8 cellular contexts compared by ENCODE assay signal in the genomic region with DNA sequence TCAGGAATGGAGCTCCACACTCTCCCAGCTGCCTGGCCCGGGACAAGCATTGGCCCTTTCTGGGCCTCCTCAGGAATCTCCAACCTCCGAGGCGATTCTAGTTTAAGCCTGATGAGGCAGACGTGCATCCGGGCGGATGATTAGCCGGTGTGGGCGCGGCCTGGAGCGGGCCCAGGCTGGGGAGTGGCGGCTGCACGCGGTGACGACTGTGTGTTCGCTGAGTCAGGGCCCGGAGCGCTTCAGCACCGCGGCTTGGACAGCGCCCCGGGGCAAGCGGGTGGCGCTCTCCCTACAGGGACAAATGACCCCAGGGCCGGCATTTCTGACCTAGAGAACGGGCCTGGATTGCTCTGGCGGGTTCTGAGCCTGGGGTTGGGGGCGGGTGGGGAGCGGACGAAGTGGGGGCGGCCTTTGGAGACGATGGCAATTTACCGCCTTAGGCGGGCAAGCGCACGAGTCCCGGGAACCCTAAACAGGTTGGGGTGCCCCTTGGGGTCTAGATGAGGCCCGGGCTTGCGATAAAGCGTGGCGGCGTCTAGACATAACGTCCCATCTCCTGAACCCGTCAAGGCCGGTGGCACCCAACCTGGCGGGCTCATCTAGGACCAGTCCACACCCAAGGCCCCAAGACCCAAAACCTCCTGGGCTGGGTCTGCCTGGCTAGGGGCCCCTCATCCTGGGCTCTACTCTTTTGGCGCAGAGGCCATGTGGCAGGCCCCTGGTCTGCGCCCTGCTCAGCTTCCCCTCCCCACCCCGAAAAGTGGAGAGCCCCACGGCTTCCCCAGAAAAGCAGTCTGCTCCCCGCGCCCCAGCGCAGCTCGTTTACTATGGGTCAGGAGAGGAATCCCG. TPM values are rescaled to one million over a fixed set of nuclear protein-coding genes. Genes with fewer than 3 reads are reported as not detected.
DNase-seq lines count a peak whose midpoint lies in the region; ATAC-seq, FAIRE-seq and TF ChIP-seq lines count a peak whose summit lies in the region.

No MANE protein-coding gene starts in this region.

- POLR2A ChIA-PET in endothelial cell of umbilical vein (lab: Charles Lee): no interaction called here

- no peak for TF ChIP-seq EP300 in upper lobe of left lung (IDR thresholded peaks at IDR 0.05)

- no peak overlapping the region for H3K27ac ChIP-seq in VCaP
- no peak overlapping the region for H3K27ac ChIP-seq in endothelial cell of umbilical vein (ENCODE audit: insufficient read depth, low read depth, low read length)
- no peak overlapping the region for H3K27ac ChIP-seq in upper lobe of left lung

- ATAC-seq in naive B cell (ENCODE audit: low read depth in 2 of 2) (peak; percentile 71 to 75), upper lobe of left lung (ENCODE audit: low FRiP score in 2 of 2) (peak; percentile 66 to 81), HG02678 (IDR thresholded peaks at IDR 0.05; ENCODE audit: unreplicated experiment) (no peak)

- TF ChIP-seq CTCF in VCaP (conservative IDR thresholded peaks at IDR 0.05) (0 out of 2 replicates have a peak, but pooled peaks have one; percentile 14), endothelial cell of umbilical vein (IDR thresholded peaks at IDR 0.05; ENCODE audit: extremely low read depth in 1 of 2, insufficient read depth in 1 of 2, low read depth in 1 of 2, low read length in 2 of 2) (no peak), upper lobe of left lung (IDR thresholded peaks at IDR 0.05) (no peak), osteocyte (IDR thresholded peaks at IDR 0.05) (no peak)

- no peaks in the 10 kb centered on the region for H3K9me1 ChIP-seq in endothelial cell of umbilical vein (replicated peaks; ENCODE audit: control insufficient read depth, extremely low read depth, insufficient read depth, low read length)

- H3K4me3 Mint-ChIP-seq in naive B cell (no peak overlapping the region), osteocyte (ENCODE audit: unreplicated experiment) (no peak overlapping the region)

- BruUV-seq in endothelial cell of umbilical vein (replicated peaks; lab: Mats Ljungman, UMichigan): no TSS peak

- H3K27ac Mint-ChIP-seq in naive B cell (no peak overlapping the region), osteocyte (ENCODE audit: unreplicated experiment) (no peak overlapping the region)

- no peak overlapping the region for H3K4me2 ChIP-seq in endothelial cell of umbilical vein (ENCODE audit: insufficient read depth, low read length)

- H3K36me3 ChIP-seq in endothelial cell of umbilical vein (ENCODE audit: control insufficient read depth in 2 of 2, extremely low read depth in 1 of 2, insufficient read depth in 2 of 2, low read length in 2 of 2) (no peaks in the 10 kb centered on the region), upper lobe of left lung (no peaks in the 10 kb centered on the region)

- no peak for FAIRE-seq in endothelial cell of umbilical vein (lab: Jason Lieb, UNC)

- H4K20me1 ChIP-seq in endothelial cell of umbilical vein (replicated peaks; ENCODE audit: control insufficient read depth, extremely low read depth, insufficient read depth, low read length): no peaks in the 10 kb centered on the region

- H3K9me3 ChIP-seq in endothelial cell of umbilical vein (replicated peaks; ENCODE audit: control insufficient read depth, insufficient read depth, low read length) (no peaks in the 10 kb centered on the region), upper lobe of left lung (no peaks in the 10 kb centered on the region)

- TF ChIP-seq POLR2A in endothelial cell of umbilical vein (IDR thresholded peaks at IDR 0.05; ENCODE audit: low read depth, low read length) (no peak), upper lobe of left lung (IDR thresholded peaks at IDR 0.05) (no peak)

- H3K9me3 Mint-ChIP-seq in naive B cell (peaks cover 0 to 3% (median 0%) of the 10 kb centered on the region in 7 donors), osteocyte (ENCODE audit: unreplicated experiment) (no peaks in the 10 kb centered on the region)

- DNase-seq in CD1c-positive myeloid dendritic cell (ENCODE audit: extremely low spot score): peak; percentile 73
- DNase-seq in HT1080 (ENCODE audit: low read depth): peak; percentile 83
- peak; percentile 45 for DNase-seq in endothelial cell of umbilical vein (ENCODE audit: low read depth, low spot score)
- DNase-seq in naive B cell: no peak
- peak in 1 of 2 donors; percentile 89 for DNase-seq in upper lobe of left lung
- no peak for DNase-seq in osteocyte (ENCODE audit: extremely low spot score, unreplicated experiment)

- CTCF ChIA-PET in endothelial cell of umbilical vein (lab: Charles Lee): no interaction called here

- no peaks in the 10 kb centered on the region for H3K4me1 ChIP-seq in endothelial cell of umbilical vein (ENCODE audit: control insufficient read depth, extremely low read depth, insufficient read depth, low read length)
- peaks cover 0 to 3% (median 0%) of the 10 kb centered on the region in 4 donors for H3K4me1 ChIP-seq in upper lobe of left lung

- H3K36me3 Mint-ChIP-seq in naive B cell: peaks cover 0 to 8% of the 10 kb centered on the region in 2 donors
- H3K36me3 Mint-ChIP-seq in osteocyte (ENCODE audit: unreplicated experiment): no peaks in the 10 kb centered on the region

- H3K4me3 ChIP-seq in endothelial cell of umbilical vein (replicated peaks in 1 of 3; ENCODE audit: insufficient read depth in 1 of 3, low read depth in 1 of 3, low read length in 3 of 3): no peak overlapping the region
- H3K4me3 ChIP-seq in upper lobe of left lung: no peak overlapping the region

- no peak overlapping the region for H2AFZ ChIP-seq in endothelial cell of umbilical vein (ENCODE audit: low read depth, low read length)

- intact Hi-C loops in endothelial cell of umbilical vein (cut with micrococcal nuclease): no loop called here

- H3K27me3 Mint-ChIP-seq in naive B cell: peaks cover 52 to 87% (median 81%) of the 10 kb centered on the region in 3 donors
- peaks cover 39% of the 10 kb centered on the region for H3K27me3 Mint-ChIP-seq in osteocyte (ENCODE audit: unreplicated experiment)

- H3K27me3 ChIP-seq in endothelial cell of umbilical vein (ENCODE audit: control insufficient read depth in 2 of 2, insufficient read depth in 2 of 2, low read length in 2 of 2) (peaks cover 0 to 4% of the 10 kb centered on the region in 2 experiments), upper lobe of left lung (peaks cover 0 to 18% (median 8%) of the 10 kb centered on the region in 4 donors)

- dilution Hi-C loops in endothelial cell of umbilical vein (cut with MboI; ENCODE audit: extremely low pct_ligation_motif_present, low sequenced_read_pairs): no loop called here

- H3K9ac ChIP-seq in endothelial cell of umbilical vein (replicated peaks; ENCODE audit: extremely low read depth, insufficient read depth, low read length): no peak overlapping the region

- H3K4me1 Mint-ChIP-seq in naive B cell: peaks cover 4 to 6% (median 5%) of the 10 kb centered on the region in 3 donors
- H3K4me1 Mint-ChIP-seq in osteocyte (ENCODE audit: unreplicated experiment): no peaks in the 10 kb centered on the region

- WGBS in upper lobe of left lung, 2 donors: 19 to 37% methylated on average over 20 to 45 of the region's 54 CpGs

- no peaks in the 10 kb centered on the region for H3K79me2 ChIP-seq in endothelial cell of umbilical vein (ENCODE audit: control insufficient read depth, insufficient read depth, low read length)

TF ChIP-seq in endothelial cell of umbilical vein, 7 proteins besides CTCF, POLR2A, EP300 and RAD21:
- TF ChIP-seq EZH2 (IDR thresholded peaks at IDR 0.05; ENCODE audit: borderline replicate concordance, low read depth, low read length, severe bottlenecking): peak; percentile 15
- no peak for TF ChIP-seq MAX (IDR thresholded peaks at IDR 0.05; ENCODE audit: insufficient read depth, insufficient read length)

RNA-seq across cellular contexts. Expression of gene ZNHIT3, which starts 22.3 kb away (rescaled TPM):
- 51.7 and 55.4 TPM in 2 replicates for total RNA-seq in HT1080 (2014; rRNA removed; shearing (Covaris generic))
- polyA plus RNA-seq in HT1080 (2015; cell fraction: cytosol; rRNA removed): 64.2 and 65.1 TPM in 2 replicates
- 39.3 and 46.3 TPM in 2 replicates for polyA plus RNA-seq in HT1080 (2015; cell fraction: nucleus; rRNA removed)
- total RNA-seq in endothelial cell of umbilical vein: 31.4 and 34.0 TPM in 2 replicates
- 61.3 and 66.9 TPM in 2 replicates for polyA plus RNA-seq in endothelial cell of umbilical vein
- 52.2 and 58.5 TPM in 2 replicates for polyA plus RNA-seq in endothelial cell of umbilical vein (2011; cell fraction: cytosol; rRNA removed)
- polyA plus RNA-seq in endothelial cell of umbilical vein (2011; cell fraction: nucleus; rRNA removed): 20.5 and 29.9 TPM in 2 replicates
- polyA plus RNA-seq in endothelial cell of umbilical vein (2012): 44.3 and 60.0 TPM in 2 replicates
- polyA minus RNA-seq in endothelial cell of umbilical vein: 18.3 and 20.7 TPM in 2 replicates
- 9.5 TPM for polyA minus RNA-seq in endothelial cell of umbilical vein (2011; cell fraction: cytosol; rRNA and poly(A)+ RNA removed)
- 10.0 and 10.2 TPM in 2 replicates for polyA minus RNA-seq in endothelial cell of umbilical vein (2011; cell fraction: nucleus; rRNA and poly(A)+ RNA removed)
- polyA plus RNA-seq in naive B cell (ENCODE audit: low read depth in 6 of 6): 10 to 100 TPM; 72.3 to 99.5 (median 88.4) TPM
- total RNA-seq in upper lobe of left lung: 10 to 100 TPM in 5 of 6 donors, 1 to 10 TPM in 1; 7.7 to 26.0 (median 21.6) TPM
- total RNA-seq in osteocyte: 35.2 and 35.5 TPM in 2 replicates

Comparison
In these comparisons a context has a peak if more than half of its experiments do, and no peak if none do; other contexts are left out.
1. DNase-seq: peak in CD1c-positive myeloid dendritic cell (single experiment), HT1080 (single experiment) and endothelial cell of umbilical vein (single experiment); none in naive B cell (single experiment) and osteocyte (single experiment).